Comparison of ENCODE assay signal across 1 cellular context in the genomic region with DNA sequence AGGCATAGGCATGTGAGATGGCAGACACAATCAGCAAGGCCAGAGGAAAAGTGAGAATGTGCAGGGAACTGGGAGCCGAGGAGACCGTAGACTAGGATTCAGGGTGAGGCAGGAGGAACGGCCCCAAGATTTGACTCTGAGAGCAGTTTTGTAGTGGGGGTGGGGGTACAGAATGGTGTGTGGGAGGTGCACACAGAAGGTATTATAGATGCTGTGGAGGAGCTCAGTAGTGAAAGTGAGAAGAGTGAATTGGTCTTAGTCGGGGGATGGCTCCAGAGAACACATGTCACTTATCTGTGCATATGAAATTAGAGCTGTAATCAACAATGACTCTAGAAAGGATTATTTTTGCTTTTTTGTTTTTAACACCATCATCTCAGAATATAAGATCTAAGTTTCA.
A peak's percentile ranks its signal among the peaks of the same experiment; 100 is the strongest.
TF ChIP-seq lines count a peak whose summit lies in the region.

No MANE protein-coding gene starts in this region.

TF ChIP-seq in HEK293, 187 proteins besides CTCF, POLR2A, EP300 and RAD21 (continued from another document):
- TF ChIP-seq, protein P1, sequence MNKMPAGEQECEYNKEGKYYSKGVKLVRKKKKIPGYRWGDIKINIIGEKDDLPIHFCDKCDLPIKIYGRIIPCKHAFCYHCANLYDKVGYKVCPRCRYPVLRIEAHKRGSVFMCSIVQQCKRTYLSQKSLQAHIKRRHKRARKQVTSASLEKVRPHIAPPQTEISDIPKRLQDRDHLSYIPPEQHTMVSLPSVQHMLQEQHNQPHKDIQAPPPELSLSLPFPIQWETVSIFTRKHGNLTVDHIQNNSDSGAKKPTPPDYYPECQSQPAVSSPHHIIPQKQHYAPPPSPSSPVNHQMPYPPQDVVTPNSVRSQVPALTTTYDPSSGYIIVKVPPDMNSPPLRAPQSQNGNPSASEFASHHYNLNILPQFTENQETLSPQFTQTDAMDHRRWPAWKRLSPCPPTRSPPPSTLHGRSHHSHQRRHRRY (tag by site-specific recombination; IDR thresholded peaks at IDR 0.05), result no peak
- TF ChIP-seq ZBTB8A (tag by site-specific recombination; IDR thresholded peaks at IDR 0.05) (no peak), ZFHX2 (tag by site-specific recombination; conservative IDR thresholded peaks at IDR 0.05) (peak; percentile 54), PRDM1 (tag by site-specific recombination; IDR thresholded peaks at IDR 0.05) (peak; percentile 75)
- TF ChIP-seq, protein P2, sequence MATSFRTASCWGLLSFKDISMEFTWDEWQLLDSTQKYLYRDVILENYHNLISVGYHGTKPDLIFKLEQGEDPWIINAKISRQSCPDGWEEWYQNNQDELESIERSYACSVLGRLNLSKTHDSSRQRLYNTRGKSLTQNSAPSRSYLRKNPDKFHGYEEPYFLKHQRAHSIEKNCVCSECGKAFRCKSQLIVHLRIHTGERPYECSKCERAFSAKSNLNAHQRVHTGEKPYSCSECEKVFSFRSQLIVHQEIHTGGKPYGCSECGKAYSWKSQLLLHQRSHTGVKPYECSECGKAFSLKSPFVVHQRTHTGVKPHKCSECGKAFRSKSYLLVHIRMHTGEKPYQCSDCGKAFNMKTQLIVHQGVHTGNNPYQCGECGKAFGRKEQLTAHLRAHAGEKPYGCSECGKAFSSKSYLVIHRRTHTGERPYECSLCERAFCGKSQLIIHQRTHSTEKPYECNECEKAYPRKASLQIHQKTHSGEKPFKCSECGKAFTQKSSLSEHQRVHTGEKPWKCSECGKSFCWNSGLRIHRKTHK (tag by site-specific recombination; IDR thresholded peaks at IDR 0.05), result no peak
TF ChIP-seq in HEK293: peak in this region for 2.
